9 cellular contexts compared by ENCODE assay signal in the genomic region with DNA sequence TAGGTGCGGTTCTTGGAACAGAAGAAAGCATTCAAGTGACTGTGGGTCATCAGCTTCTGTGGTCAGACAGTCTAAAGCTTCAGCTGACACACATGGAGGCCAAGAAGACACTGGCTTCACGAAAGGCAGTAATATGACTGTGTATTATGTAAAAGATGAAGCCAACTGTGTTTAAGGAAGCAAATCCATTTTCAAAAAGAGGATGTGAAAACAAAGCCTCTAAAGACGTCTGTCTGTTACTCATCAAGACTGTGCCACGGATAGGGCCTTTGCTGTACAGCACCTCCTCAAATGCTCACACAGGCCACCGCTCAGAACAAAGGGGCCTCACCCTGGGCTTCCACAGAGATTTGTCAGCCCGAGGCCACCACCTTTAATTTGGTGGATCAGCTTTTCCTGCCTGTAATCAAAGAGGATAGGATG. TPM values are rescaled to one million over a fixed set of nuclear protein-coding genes. Genes with fewer than 3 reads are reported as not detected.
DNase-seq lines count a peak whose midpoint lies in the region; ATAC-seq, FAIRE-seq and TF ChIP-seq lines count a peak whose summit lies in the region.
"Had no signal": no experiment of that assay in that cellular context is flagged by ENCODE, and none has a peak within 500 bp of the region (broad histone marks: within the 10 kb centered on the region; RNA-seq: fewer than 3 reads in every experiment).

No MANE protein-coding gene starts in this region.

- H3K9me3 ChIP-seq in right cardiac atrium (ENCODE audit: control insufficient read depth, low read length): no peaks in the 10 kb centered on the region
- H3K9me3 ChIP-seq in neuronal stem cell (replicated peaks in 1 of 2; ENCODE audit: control insufficient read depth in 2 of 2, insufficient read depth in 1 of 2, low read depth in 1 of 2, low read length in 2 of 2): no peaks in the 10 kb centered on the region
- H3K9me3 ChIP-seq in A673 (ENCODE audit: low read depth, low read length, poor library complexity, severe bottlenecking): no peaks in the 10 kb centered on the region

- H4K91ac ChIP-seq in neuronal stem cell (ENCODE audit: low read depth, low read length, poor library complexity): no peak overlapping the region

- H3K36me3 Mint-ChIP-seq in IgD-negative memory B cell: peaks cover 3% of the 10 kb centered on the region
- H3K36me3 Mint-ChIP-seq in chondrocyte (ENCODE audit: low read depth): peaks cover 2% of the 10 kb centered on the region

- H3K27ac Mint-ChIP-seq in IgD-negative memory B cell: peak overlapping the region; percentile 93 to 98 (median 96)
- no peak overlapping the region for H3K27ac Mint-ChIP-seq in chondrocyte (ENCODE audit: unreplicated experiment)

- H3K27me3 Mint-ChIP-seq in IgD-negative memory B cell: peaks cover 3% of the 10 kb centered on the region
- peaks cover 10% of the 10 kb centered on the region for H3K27me3 Mint-ChIP-seq in chondrocyte (ENCODE audit: low read depth)

- CTCF ChIA-PET in A673 (lab: Charles Lee): no interaction called here

- no peak for TF ChIP-seq POLR2A in GM12892 (IDR thresholded peaks at IDR 0.05; ENCODE audit: low read depth, low read length)

- intact Hi-C loops in right cardiac atrium (cut with DNase I): no loop called here
- intact Hi-C loops in A673 (cut with micrococcal nuclease; ENCODE audit: unreplicated experiment): no loop called here

- H3K23ac ChIP-seq in neuronal stem cell (ENCODE audit: low read depth, low read length, poor library complexity): no peak overlapping the region

- no peaks in the 10 kb centered on the region for H3K27me3 ChIP-seq in right cardiac atrium (ENCODE audit: control insufficient read depth, insufficient read depth)
- H3K27me3 ChIP-seq in neuronal stem cell (ENCODE audit: control insufficient read depth in 3 of 3, insufficient read depth in 3 of 3, low read depth in 1 of 3, low read length in 3 of 3): no peaks in the 10 kb centered on the region
- H3K27me3 ChIP-seq in A673 (replicated peaks; ENCODE audit: insufficient read depth, low read depth, low read length, poor library complexity): peaks cover 19% of the 10 kb centered on the region

- H3K4me3 ChIP-seq in right cardiac atrium (ENCODE audit: low read length) (no peak overlapping the region), neuronal stem cell (ENCODE audit: low read length in 2 of 2) (no peak overlapping the region), A673 (ENCODE audit: low read depth, low read length, poor library complexity, severe bottlenecking) (no peak overlapping the region)

- no peak overlapping the region for H2BK5ac ChIP-seq in neuronal stem cell (ENCODE audit: low read length)

- H3K4me1 ChIP-seq in right cardiac atrium (ENCODE audit: control insufficient read depth, insufficient read depth, low read length) (no peaks in the 10 kb centered on the region), neuronal stem cell (ENCODE audit: control insufficient read depth in 2 of 2, insufficient read depth in 1 of 2, low read depth in 1 of 2, low read length in 2 of 2) (peaks cover 0 to 5% of the 10 kb centered on the region in 2 donors), A673 (ENCODE audit: insufficient read depth, low read length, poor library complexity, severe bottlenecking) (no peaks in the 10 kb centered on the region)

- H3K4me1 Mint-ChIP-seq in IgD-negative memory B cell (peaks cover 52 to 63% (median 58%) of the 10 kb centered on the region in 3 donors), chondrocyte (ENCODE audit: low read depth) (peaks cover 31% of the 10 kb centered on the region)

- H3K14ac ChIP-seq in neuronal stem cell (ENCODE audit: low read length): no peak overlapping the region

- H3K4me3 Mint-ChIP-seq in IgD-negative memory B cell (peak overlapping the region; percentile 12 to 83 (median 68)), chondrocyte (ENCODE audit: unreplicated experiment) (no peak overlapping the region)

- 68% methylated on average over 6 of the region's 6 CpGs for WGBS in right cardiac atrium
- no CpG with 5 or more reads among the region's 6 CpGs for WGBS in neuronal stem cell (ENCODE audit: extremely low coverage in 2 of 2, insufficient read length in 2 of 2, insufficient replicate concordance in 1 of 2), 2 donors

- no peaks in the 10 kb centered on the region for H3K36me3 ChIP-seq in neuronal stem cell (replicated peaks in 1 of 2; ENCODE audit: control insufficient read depth in 2 of 2, insufficient read depth in 2 of 2, low read length in 2 of 2)
- H3K36me3 ChIP-seq in A673 (ENCODE audit: insufficient read depth, low read length, poor library complexity, severe bottlenecking): no peaks in the 10 kb centered on the region

- no TSS peak for BruUV-seq in A673 (replicated peaks; lab: Mats Ljungman, UMichigan)

- POLR2A ChIA-PET in A673 (lab: Charles Lee; ENCODE audit: low non-redundant PET): no interaction called here

- no peak overlapping the region for H2BK15ac ChIP-seq in neuronal stem cell (ENCODE audit: low read length)

- no peaks in the 10 kb centered on the region for H3K79me1 ChIP-seq in neuronal stem cell (ENCODE audit: low read depth, low read length)

- H4K8ac ChIP-seq in neuronal stem cell (ENCODE audit: low read depth, low read length): no peak overlapping the region

- FAIRE-seq in GM12892 (lab: Jason Lieb, UNC): peak; percentile 99

- no peak overlapping the region for H2BK12ac ChIP-seq in neuronal stem cell (ENCODE audit: low read length)

- no peak overlapping the region for H3K9ac ChIP-seq in neuronal stem cell (ENCODE audit: low read depth, low read length, poor library complexity)

- H3K9me3 Mint-ChIP-seq in IgD-negative memory B cell: no peaks in the 10 kb centered on the region
- H3K9me3 Mint-ChIP-seq in chondrocyte (ENCODE audit: low read depth): peaks cover 4% of the 10 kb centered on the region

- no peak for DNase-seq in GM12892 (ENCODE audit: insufficient read length)
- DNase-seq in right cardiac atrium: no peak
- DNase-seq in chondrocyte (ENCODE audit: low spot score): no peak
- DNase-seq in neuronal stem cell (ENCODE audit: low spot score): no peak
- DNase-seq in A673 (ENCODE audit: low spot score): no peak
- DNase-seq in NCI-H1930 (lab: John Stamatoyannopoulos, UW): no peak

- H2AFZ ChIP-seq in neuronal stem cell (ENCODE audit: low read length): no peak overlapping the region

- H3K27ac ChIP-seq in right cardiac atrium (ENCODE audit: low read length) (no peak overlapping the region), neuronal stem cell (replicated peaks; ENCODE audit: low read length) (no peak overlapping the region), A673 (ENCODE audit: low read depth, low read length, poor library complexity, severe bottlenecking) (no peak overlapping the region)

- H3K4me2 ChIP-seq in neuronal stem cell (ENCODE audit: insufficient read depth, low read length, poor library complexity, severe bottlenecking): no peak overlapping the region

- peak; percentile 91 for ATAC-seq in GM21717 (IDR thresholded peaks at IDR 0.05; ENCODE audit: unreplicated experiment)
- ATAC-seq in right cardiac atrium: peak; percentile 50 to 55

- H2BK120ac ChIP-seq in neuronal stem cell (ENCODE audit: low read depth, low read length): no peak overlapping the region

- H3K4ac ChIP-seq in neuronal stem cell (ENCODE audit: low read length): no peak overlapping the region

- no peak overlapping the region for H2AK5ac ChIP-seq in neuronal stem cell (ENCODE audit: low read depth, low read length)

- no peak for TF ChIP-seq CTCF in chondrocyte (IDR thresholded peaks at IDR 0.05)
- no peak for TF ChIP-seq CTCF in A673 (conservative IDR thresholded peaks at IDR 0.05; ENCODE audit: low read depth, low read length)

- no peak overlapping the region for H3K18ac ChIP-seq in neuronal stem cell (ENCODE audit: low read length)

RNA-seq across cellular contexts. Expression of gene TMEM163, which starts 21.1 kb away (rescaled TPM):
- 0.89 TPM for polyA plus RNA-seq in GM12892 (2012; ENCODE audit: missing spikeins)
- polyA plus RNA-seq in IgD-negative memory B cell: 1.2 TPM
- 1 to 10 TPM; 3.3 to 6.8 (median 4.5) TPM for total RNA-seq in right cardiac atrium
- 7.1 TPM for polyA plus RNA-seq in right cardiac atrium
- total RNA-seq in chondrocyte: 0.07 TPM in 1 of 3 replicates, not detected in the others
- 8.5 TPM for polyA plus RNA-seq in neuronal stem cell (2013, experiment 1 of 2)
- polyA plus RNA-seq in neuronal stem cell (2013, experiment 2 of 2): 8.8 TPM
- total RNA-seq in A673 (2021): not detected in 2 replicates
- total RNA-seq: lung microvascular endothelial cell had no signal
